Comparison of ENCODE assay signal across 27 cellular contexts in the genomic region with DNA sequence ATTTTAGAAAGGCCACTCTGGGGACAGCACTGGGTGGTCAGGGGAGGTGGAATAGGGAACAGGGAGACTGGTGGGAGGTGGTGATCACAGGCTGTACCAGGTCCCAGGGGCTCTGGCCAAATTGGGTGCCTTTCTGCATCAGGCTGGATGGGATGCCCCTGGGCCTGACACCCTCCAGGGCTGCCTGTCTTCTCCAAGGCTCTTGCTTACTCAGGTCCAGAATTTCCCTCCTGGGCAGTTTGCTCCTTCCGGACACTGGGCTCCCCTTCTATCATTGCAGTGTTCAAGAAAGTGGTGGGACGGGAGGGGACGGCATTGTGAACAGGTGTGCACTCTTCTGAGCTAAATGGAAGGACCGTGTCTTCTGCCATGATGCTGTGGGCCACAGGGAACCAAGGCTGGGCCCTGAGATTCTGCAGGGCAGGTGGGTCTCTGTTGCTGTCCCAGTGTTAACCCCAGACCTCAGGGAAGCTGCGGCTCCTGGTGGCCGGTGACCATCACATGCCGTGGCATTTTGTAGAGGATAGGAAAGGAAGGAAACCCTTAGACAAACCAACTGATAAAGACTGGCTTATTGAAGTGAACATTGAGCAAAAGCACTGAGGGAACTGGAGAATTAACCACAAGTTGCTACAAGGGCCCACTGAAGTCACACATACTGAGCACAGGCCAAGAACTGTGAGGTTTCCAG.
DNase-seq lines count a peak whose midpoint lies in the region; ATAC-seq, FAIRE-seq and TF ChIP-seq lines count a peak whose summit lies in the region.
"Had no signal": no experiment of that assay in that cellular context is flagged by ENCODE, and none has a peak within 500 bp of the region (broad histone marks: within the 10 kb centered on the region; RNA-seq: fewer than 3 reads in every experiment).

No MANE protein-coding gene starts in this region.

- peaks cover 0 to 48% of the 10 kb centered on the region in 2 experiments; a peak in 4 of 5 replicates for H3K27me3 ChIP-seq in K562 (ENCODE audit: control insufficient read depth in 2 of 2, insufficient read depth in 2 of 2, low read length in 2 of 2)
- H3K27me3 ChIP-seq: neutrophil, upper lobe of left lung had no signal

- H3K27ac ChIP-seq in K562 (ENCODE audit: extremely low read depth, low read depth, low read length): no peak overlapping the region
- H3K27ac ChIP-seq: C4-2B, neutrophil, upper lobe of left lung had no signal

- H3K9me3 ChIP-seq in K562 (replicated peaks; ENCODE audit: control insufficient read depth, insufficient read depth, low read depth, low read length): no peaks in the 10 kb centered on the region
- H3K9me3 ChIP-seq: neutrophil, upper lobe of left lung had no signal

- POLR2A ChIA-PET in K562 (lab: Yijun Ruan, JAX): no interaction called here

- no peak overlapping the region for H3K4me3 Mint-ChIP-seq in stimulated activated naive CD8-positive, alpha-beta T cell treated with anti-CD3 and anti-CD28 coated beads, Interleukin-15, amount 100 ng/mL, for 72 hours
- H3K4me3 Mint-ChIP-seq: activated naive CD4-positive, alpha-beta T cell treated with anti-CD3 and anti-CD28 coated beads, Interleukin-2, amount 50 U/mL, for 24 hours; activated T-cell treated with anti-CD3 and anti-CD28 coated beads, Interleukin-2, amount 50 U/mL, for 72 hours; central memory CD8-positive, alpha-beta T cell had no signal

- no peaks in the 10 kb centered on the region for H3K9me3 Mint-ChIP-seq in stimulated activated naive CD8-positive, alpha-beta T cell treated with anti-CD3 and anti-CD28 coated beads, Interleukin-15, amount 100 ng/mL, for 72 hours
- H3K9me3 Mint-ChIP-seq: activated naive CD4-positive, alpha-beta T cell treated with anti-CD3 and anti-CD28 coated beads, Interleukin-2, amount 50 U/mL, for 24 hours; activated T-cell treated with anti-CD3 and anti-CD28 coated beads, Interleukin-2, amount 50 U/mL, for 72 hours; central memory CD8-positive, alpha-beta T cell had no signal

- no peak overlapping the region for H3K4me2 ChIP-seq in K562 (ENCODE audit: insufficient read depth, low read length)
- H3K4me2 ChIP-seq: smooth muscle cell had no signal

- FAIRE-seq in K562 (lab: Jason Lieb, UNC): no peak
- FAIRE-seq: keratinocyte had no signal

- no peaks in the 10 kb centered on the region for H3K27me3 Mint-ChIP-seq in stimulated activated naive CD8-positive, alpha-beta T cell treated with anti-CD3 and anti-CD28 coated beads, Interleukin-15, amount 100 ng/mL, for 72 hours

- ATAC-seq in stimulated activated naive CD8-positive, alpha-beta T cell treated with anti-CD3 and anti-CD28 coated beads, Interleukin-15, Interleukin-2, amounts not matched to agents 100 U/mL and 50 U/mL, for 24 hours: peak; percentile 24
- no peak for ATAC-seq in stimulated activated naive CD8-positive, alpha-beta T cell treated with anti-CD3 and anti-CD28 coated beads, Interleukin-15, amount 100 ng/mL, for 72 hours
- ATAC-seq in K562 (peak; percentile 52), HG03460 (IDR thresholded peaks at IDR 0.05; ENCODE audit: unreplicated experiment) (no peak)
- ATAC-seq: activated T-cell treated with anti-CD3 and anti-CD28 coated beads, Interleukin-2, amount 50 U/mL, for 72 hours had no signal

- no peak overlapping the region for H3K4me3 ChIP-seq in K562
- H3K4me3 ChIP-seq: smooth muscle cell, upper lobe of left lung had no signal

- H3K4me1 ChIP-seq in K562 (replicated peaks in 1 of 2; ENCODE audit: control insufficient read depth in 2 of 2, insufficient read depth in 2 of 2, low read length in 2 of 2): no peaks in the 10 kb centered on the region; a peak in 2 of 5 replicates
- H3K4me1 ChIP-seq: upper lobe of left lung had no signal

- no peak for DNase-seq in stimulated activated naive CD8-positive, alpha-beta T cell treated with anti-CD3 and anti-CD28 coated beads, Interleukin-15, Interleukin-2, amounts not matched to agents 100 U/mL and 50 U/mL, for 24 hours
- no peak for DNase-seq in stimulated activated naive CD8-positive, alpha-beta T cell treated with anti-CD3 and anti-CD28 coated beads, Interleukin-15, amount 100 ng/mL, for 72 hours
- DNase-seq in K562 (ENCODE audit: extremely low read depth in 1 of 4, low spot score in 3 of 4) (no peak), mucosa of gallbladder (ENCODE audit: low spot score) (peak; percentile 7), DMS 273 (lab: John Stamatoyannopoulos, UW; ENCODE audit: unreplicated experiment) (no peak), SIG-M5 (lab: John Stamatoyannopoulos, UW) (no peak)
- DNase-seq in stimulated activated CD8-positive, alpha-beta memory T cell treated with anti-CD3 and anti-CD28 coated beads, Interleukin-4, amount 100 ng/mL, for 48 hours: no peak
- DNase-seq: ACHN; activated T-cell treated with anti-CD3 and anti-CD28 coated beads, Interleukin-2, amount 50 U/mL, for 72 hours; DMS 273 treated with DMSO at 0.1 percent for 48 hours; effector CD4-positive, alpha-beta T cell; foreskin melanocyte; GOT3; hypothalamus; MM.1S; NCI-H1694; NCI-H69; stimulated activated CD4-positive, alpha-beta T cell treated with anti-CD3 and anti-CD28 coated beads, Interleukin-4, amount 100 ng/mL, for 24 hours; T-helper 9 cell had no signal

- no peaks in the 10 kb centered on the region; the same call in 1 of the 2 replicates for H4K20me1 ChIP-seq in K562 (replicated peaks; ENCODE audit: control insufficient read depth, insufficient read depth, low read length)

- TF ChIP-seq CTCF in K562 (IDR thresholded peaks at IDR 0.05 in 2 of 3, conservative IDR thresholded peaks at IDR 0.05 in 1 of 3; ENCODE audit: insufficient read depth in 2 of 3, low read depth in 1 of 3, low read length in 3 of 3): peak in 1 of 3 experiments; percentile 14; a peak in 1 of 6 replicates

- BruUV-seq in K562 (replicated peaks; lab: Mats Ljungman, UMichigan): no TSS peak

- CTCF ChIA-PET in K562 (lab: Yijun Ruan, JAX; ENCODE audit: low intra/inter-chr PET ratio): no interaction called here

- intact Hi-C loops in K562 (cut with micrococcal nuclease): loop anchor here (10.0 kb wide), 1 partner anchor 238 kb away; no protein-coding TSS in a partner anchor

- no peaks in the 10 kb centered on the region for H3K79me2 ChIP-seq in K562 (ENCODE audit: control insufficient read depth, insufficient read depth, low read length)

- H3K27ac Mint-ChIP-seq in stimulated activated naive CD8-positive, alpha-beta T cell treated with anti-CD3 and anti-CD28 coated beads, Interleukin-15, amount 100 ng/mL, for 72 hours: no peak overlapping the region
- H3K27ac Mint-ChIP-seq: activated naive CD4-positive, alpha-beta T cell treated with anti-CD3 and anti-CD28 coated beads, Interleukin-2, amount 50 U/mL, for 24 hours; activated T-cell treated with anti-CD3 and anti-CD28 coated beads, Interleukin-2, amount 50 U/mL, for 72 hours had no signal

- TF ChIP-seq EP300 in K562 (IDR thresholded peaks at IDR 0.05; ENCODE audit: low read length): no peak

- TF ChIP-seq POLR2A in K562 (conservative IDR thresholded peaks at IDR 0.05): no peak

- H2AFZ ChIP-seq in K562 (ENCODE audit: low read depth, low read length): no peak overlapping the region

- H3K36me3 ChIP-seq in K562 (ENCODE audit: control insufficient read depth, insufficient read depth, low read length): no peaks in the 10 kb centered on the region
- H3K36me3 ChIP-seq: neutrophil, upper lobe of left lung had no signal

- H3K9me1 ChIP-seq in K562 (ENCODE audit: control insufficient read depth, insufficient read depth, low read length): peaks cover 3% of the 10 kb centered on the region

- in situ Hi-C loops in K562 (cut with MboI): no loop called here

- WGBS in K562 (ENCODE audit: insufficient coverage, low coverage, missing lambda C conversion rate): 3% methylated on average over 7 of the region's 7 CpGs

- no peak overlapping the region for H3K9ac ChIP-seq in K562 (ENCODE audit: insufficient read depth in 1 of 2, low read depth in 2 of 2, low read length in 2 of 2)

- H3K4me1 Mint-ChIP-seq in stimulated activated naive CD8-positive, alpha-beta T cell treated with anti-CD3 and anti-CD28 coated beads, Interleukin-15, amount 100 ng/mL, for 72 hours: no peaks in the 10 kb centered on the region
- H3K4me1 Mint-ChIP-seq: activated naive CD4-positive, alpha-beta T cell treated with anti-CD3 and anti-CD28 coated beads, Interleukin-2, amount 50 U/mL, for 24 hours; central memory CD8-positive, alpha-beta T cell had no signal

- TF ChIP-seq RAD21 in K562 (CRISPR knock-in tag; conservative IDR thresholded peaks at IDR 0.05 in 1 of 2, IDR thresholded peaks at IDR 0.05 in 1 of 2): peak in 1 of 2 experiments; percentile 14; a peak in 1 of 4 replicates

TF ChIP-seq in K562, 482 proteins besides CTCF, POLR2A, EP300 and RAD21 (continues in another document):
- no peak for TF ChIP-seq CBX2 (IDR thresholded peaks at IDR 0.05; ENCODE audit: insufficient read depth, low read length, poor library complexity, severe bottlenecking)
- TF ChIP-seq PRPF4 (IDR thresholded peaks at IDR 0.05; ENCODE audit: insufficient read depth, low read depth, low read length, poor library complexity, severe bottlenecking): no peak
- no peak for TF ChIP-seq NFIC (IDR thresholded peaks at IDR 0.05)
- TF ChIP-seq SAFB (IDR thresholded peaks at IDR 0.05; ENCODE audit: borderline replicate concordance, low read depth, low read length): no peak
- TF ChIP-seq, protein P1, sequence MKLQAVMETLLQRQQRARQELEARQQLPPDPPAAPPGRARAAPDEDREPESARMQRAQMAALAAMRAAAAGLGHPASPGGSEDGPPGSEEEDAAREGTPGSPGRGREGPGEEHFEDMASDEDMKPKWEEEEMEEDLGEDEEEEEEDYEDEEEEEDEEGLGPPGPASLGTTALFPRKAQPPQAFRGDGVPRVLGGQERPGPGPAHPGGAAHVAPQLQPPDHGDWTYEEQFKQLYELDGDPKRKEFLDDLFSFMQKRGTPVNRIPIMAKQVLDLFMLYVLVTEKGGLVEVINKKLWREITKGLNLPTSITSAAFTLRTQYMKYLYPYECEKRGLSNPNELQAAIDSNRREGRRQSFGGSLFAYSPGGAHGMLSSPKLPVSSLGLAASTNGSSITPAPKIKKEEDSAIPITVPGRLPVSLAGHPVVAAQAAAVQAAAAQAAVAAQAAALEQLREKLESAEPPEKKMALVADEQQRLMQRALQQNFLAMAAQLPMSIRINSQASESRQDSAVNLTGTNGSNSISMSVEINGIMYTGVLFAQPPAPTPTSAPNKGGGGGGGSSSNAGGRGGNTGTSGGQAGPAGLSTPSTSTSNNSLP (IDR thresholded peaks at IDR 0.05; ENCODE audit: borderline replicate concordance, low read depth, low read length): no peak
- TF ChIP-seq MBD2 (IDR thresholded peaks at IDR 0.05; ENCODE audit: borderline replicate concordance, low read depth): no peak
- TF ChIP-seq SREBF2 (CRISPR knock-in tag; IDR thresholded peaks at IDR 0.05): no peak
- TF ChIP-seq KAT2B (IDR thresholded peaks at IDR 0.05; ENCODE audit: low read depth, low read length): no peak
- TF ChIP-seq ZNF561 (CRISPR knock-in tag; conservative IDR thresholded peaks at IDR 0.05): no peak

Comparison
In these comparisons a context has a peak if more than half of its experiments do, and no peak if none do; other contexts are left out.
1. ATAC-seq: peak in stimulated activated naive CD8-positive, alpha-beta T cell treated with anti-CD3 and anti-CD28 coated beads, Interleukin-15, Interleukin-2, amounts not matched to agents 100 U/mL and 50 U/mL, for 24 hours (single experiment) and K562 (single experiment); none in stimulated activated naive CD8-positive, alpha-beta T cell treated with anti-CD3 and anti-CD28 coated beads, Interleukin-15, amount 100 ng/mL, for 72 hours (single experiment) and HG03460 (single experiment).